9 cellular contexts compared by ENCODE assay signal in genomic region chrX:70455366-70456202, GRCh38. TPM values are rescaled to one million over a fixed set of nuclear protein-coding genes. Genes with fewer than 3 reads are reported as not detected.
DNase-seq lines count a peak whose midpoint lies in the region; ATAC-seq lines count a peak whose summit lies in the region.
"Had no signal": no experiment of that assay in that cellular context is flagged by ENCODE, and none has a peak within 500 bp of the region (broad histone marks: within the 10 kb centered on the region; RNA-seq: fewer than 3 reads in every experiment).

No MANE protein-coding gene starts in this region.

- H3K4me1 ChIP-seq in iPS-18a (ENCODE audit: control insufficient read depth, low read depth, low read length) = no peaks in the 10 kb centered on the region

- peak; percentile 31 for DNase-seq in Caki2 (ENCODE audit: low read depth)
- DNase-seq in stimulated activated naive CD8-positive, alpha-beta T cell treated with anti-CD3 and anti-CD28 coated beads, Interleukin-15, amount 100 ng/mL, for 72 hours = no peak
- no peak for DNase-seq in activated CD4-positive, CD25-positive, alpha-beta regulatory T cell treated with anti-CD3 and anti-CD28 coated beads, Interleukin-2, amount 50 U/mL, for 72 hours
- DNase-seq in T-helper 9 cell = no peak
- DNase-seq in NK-92 treated with Interleukin-12 subunit alpha and Interleukin-12 subunit beta, amount 100 ng/mL, for 24 hours (lab: John Stamatoyannopoulos, UW) = no peak

- H3K36me3 Mint-ChIP-seq in activated T-helper 17 cell treated with anti-CD3 and anti-CD28 coated beads, Interleukin-2, amount 50 U/mL, for 72 hours (ENCODE audit: low read depth) = peaks cover 27% of the 10 kb centered on the region

- H3K27ac ChIP-seq in iPS-18a (ENCODE audit: low read length) = peak overlapping the region; percentile 63

- H3K27me3 Mint-ChIP-seq in activated T-helper 17 cell treated with anti-CD3 and anti-CD28 coated beads, Interleukin-2, amount 50 U/mL, for 72 hours = no peaks in the 10 kb centered on the region
- H3K27me3 Mint-ChIP-seq in stimulated activated naive CD8-positive, alpha-beta T cell treated with anti-CD3 and anti-CD28 coated beads, Interleukin-15, amount 100 ng/mL, for 72 hours = no peaks in the 10 kb centered on the region

- peak overlapping the region; percentile 95 for H3K27ac Mint-ChIP-seq in activated T-helper 17 cell treated with anti-CD3 and anti-CD28 coated beads, Interleukin-2, amount 50 U/mL, for 72 hours
- H3K27ac Mint-ChIP-seq in stimulated activated naive CD8-positive, alpha-beta T cell treated with anti-CD3 and anti-CD28 coated beads, Interleukin-15, amount 100 ng/mL, for 72 hours = peak overlapping the region; percentile 95 to 98

- peak; percentile 20 for ATAC-seq in HG02973 (IDR thresholded peaks at IDR 0.05; ENCODE audit: unreplicated experiment)
- ATAC-seq in activated T-helper 17 cell treated with anti-CD3 and anti-CD28 coated beads, Interleukin-2, amount 50 U/mL, for 72 hours (replicated peaks) = peak; percentile 52
- ATAC-seq in stimulated activated naive CD8-positive, alpha-beta T cell treated with anti-CD3 and anti-CD28 coated beads, Interleukin-15, amount 100 ng/mL, for 72 hours = peak; percentile 7

- H3K9me3 ChIP-seq in iPS-18a (ENCODE audit: control insufficient read depth, low read depth, low read length) = no peaks in the 10 kb centered on the region

- H3K36me3 ChIP-seq in iPS-18a (ENCODE audit: control insufficient read depth, low read depth, low read length) = peaks cover 9% of the 10 kb centered on the region

- H3K9me3 Mint-ChIP-seq in activated T-helper 17 cell treated with anti-CD3 and anti-CD28 coated beads, Interleukin-2, amount 50 U/mL, for 72 hours = no peaks in the 10 kb centered on the region
- no peaks in the 10 kb centered on the region for H3K9me3 Mint-ChIP-seq in stimulated activated naive CD8-positive, alpha-beta T cell treated with anti-CD3 and anti-CD28 coated beads, Interleukin-15, amount 100 ng/mL, for 72 hours

- peaks cover 20% of the 10 kb centered on the region for H3K4me1 Mint-ChIP-seq in activated T-helper 17 cell treated with anti-CD3 and anti-CD28 coated beads, Interleukin-2, amount 50 U/mL, for 72 hours
- peaks cover 55% of the 10 kb centered on the region for H3K4me1 Mint-ChIP-seq in stimulated activated naive CD8-positive, alpha-beta T cell treated with anti-CD3 and anti-CD28 coated beads, Interleukin-15, amount 100 ng/mL, for 72 hours

- H3K9ac ChIP-seq in iPS-18a (ENCODE audit: low read length) = peak overlapping the region; percentile 80

- H3K4me3 Mint-ChIP-seq in activated T-helper 17 cell treated with anti-CD3 and anti-CD28 coated beads, Interleukin-2, amount 50 U/mL, for 72 hours = peak overlapping the region; percentile 95
- peak overlapping the region; percentile 87 to 93 for H3K4me3 Mint-ChIP-seq in stimulated activated naive CD8-positive, alpha-beta T cell treated with anti-CD3 and anti-CD28 coated beads, Interleukin-15, amount 100 ng/mL, for 72 hours

- H3K4me3 ChIP-seq in iPS-18a (ENCODE audit: low read length) = peak overlapping the region; percentile 65

- in situ Hi-C loops in Caki2 (cut with HindIII; ENCODE audit: low pct_unique_long_range_greater_than_20kb, low sequenced_read_pairs) = no loop called here

- no peaks in the 10 kb centered on the region for H3K27me3 ChIP-seq in iPS-18a (ENCODE audit: control insufficient read depth, insufficient read depth, low read length)

RNA-seq across cellular contexts. Expression of gene DLG3, which starts 10.9 kb away (rescaled TPM):
- total RNA-seq in Caki2 (2014; rRNA removed; shearing (Covaris generic); ENCODE audit: low replicate concordance) = 25.6 and 56.5 TPM in 2 replicates
- total RNA-seq in activated T-helper 17 cell treated with anti-CD3 and anti-CD28 coated beads, Interleukin-2, amount 50 U/mL, for 72 hours = 10 to 100 TPM; 17.3 to 17.6 TPM

RNA-seq across cellular contexts. Expression of gene GDPD2, which starts 32.5 kb away (rescaled TPM):
- not detected in 2 replicates for total RNA-seq in Caki2 (2014; rRNA removed; shearing (Covaris generic); ENCODE audit: low replicate concordance)
- under 1 TPM; 0.24 to 0.69 TPM for total RNA-seq in activated T-helper 17 cell treated with anti-CD3 and anti-CD28 coated beads, Interleukin-2, amount 50 U/mL, for 72 hours
- total RNA-seq: LHCN-M2 had no signal
